5 cellular contexts compared by ENCODE assay signal in the genomic region with DNA sequence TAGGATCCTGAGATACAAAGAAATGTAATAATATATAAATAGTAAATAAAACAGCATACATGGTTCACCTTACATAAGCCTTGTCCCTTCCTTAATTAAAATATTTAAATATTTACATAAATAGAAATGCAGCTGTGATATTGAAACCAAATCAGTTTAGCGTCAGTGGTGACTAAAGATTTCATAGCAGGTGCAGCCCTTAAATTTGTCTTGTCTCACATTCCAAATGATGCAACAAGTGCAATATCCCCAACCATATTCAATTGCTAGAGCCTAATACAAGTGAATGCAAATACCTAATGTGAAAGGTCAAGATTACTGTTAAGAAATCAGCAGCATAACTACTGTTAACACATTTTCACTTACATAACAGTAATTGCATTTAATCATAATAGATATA.
"Had no signal": no experiment of that assay in that cellular context is flagged by ENCODE, and none has a peak within 500 bp of the region (broad histone marks: within the 10 kb centered on the region; RNA-seq: fewer than 3 reads in every experiment).

No MANE protein-coding gene starts in this region.

- H3K4me3 ChIP-seq: GM23338, K562 had no signal

- H2AFZ ChIP-seq: GM23338 had no signal

- H3K4me2 ChIP-seq: GM23338 had no signal

- DNase-seq: H9, HCEC 1CT, IMR-90 had no signal

- ATAC-seq: GM23338, K562 had no signal
